ENCODE assay signal across 18 cellular contexts in the genomic region with DNA sequence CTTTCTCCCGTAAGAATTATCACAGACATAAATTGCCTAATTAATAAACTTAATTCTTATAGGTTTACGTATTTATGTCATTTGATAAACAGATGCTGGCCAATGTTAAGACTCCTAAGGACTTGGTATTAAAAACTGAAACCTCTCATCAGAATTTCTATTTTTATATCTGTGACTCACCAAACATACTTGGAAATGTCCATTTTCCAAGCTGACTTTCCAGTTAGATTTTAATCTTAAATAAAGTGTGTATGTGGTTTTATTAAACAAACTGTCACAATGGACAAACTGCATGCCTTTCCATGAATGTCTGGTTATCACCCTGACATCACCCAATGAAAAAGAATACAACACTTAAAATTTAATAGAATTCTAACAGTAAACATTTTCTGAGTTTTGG. TPM values are rescaled to one million over a fixed set of nuclear protein-coding genes. Genes with fewer than 3 reads are reported as not detected.
DNase-seq lines count a peak whose midpoint lies in the region; ATAC-seq and TF ChIP-seq lines count a peak whose summit lies in the region.
"Had no signal": no experiment of that assay in that cellular context is flagged by ENCODE, and none has a peak within 500 bp of the region (broad histone marks: within the 10 kb centered on the region; RNA-seq: fewer than 3 reads in every experiment).

No MANE protein-coding gene starts in this region.

- H3K9me3 Mint-ChIP-seq in HFFc6, result no peaks in the 10 kb centered on the region
- H3K9me3 Mint-ChIP-seq in CD4-positive, alpha-beta T cell, result no peaks in the 10 kb centered on the region

- H3K27ac ChIP-seq in psoas muscle, result peak overlapping the region; percentile 53
- H3K27ac ChIP-seq in CD4-positive, alpha-beta T cell (ENCODE audit: low read depth, low read length), result no peak overlapping the region
- H3K27ac ChIP-seq: SK-N-MC had no signal

- H3K4me1 ChIP-seq in adipocyte (ENCODE audit: control insufficient read depth, insufficient read depth, low read length), result peaks cover 27% of the 10 kb centered on the region
- peaks cover 9% of the 10 kb centered on the region for H3K4me1 ChIP-seq in psoas muscle

- H3K27me3 ChIP-seq in adipocyte (replicated peaks; ENCODE audit: control insufficient read depth, insufficient read depth, low read length) (no peaks in the 10 kb centered on the region), psoas muscle (ENCODE audit: insufficient read depth in 3 of 3, low read length in 2 of 3) (no peaks in the 10 kb centered on the region)
- H3K27me3 ChIP-seq in CD4-positive, alpha-beta T cell (ENCODE audit: control insufficient read depth, insufficient read depth, low read length), result no peaks in the 10 kb centered on the region

- H3K4me3 Mint-ChIP-seq in HFFc6, result no peak overlapping the region
- no peak overlapping the region for H3K4me3 Mint-ChIP-seq in CD4-positive, alpha-beta T cell
- H3K4me3 Mint-ChIP-seq: CD4-positive, CD25-positive, alpha-beta regulatory T cell had no signal

- TF ChIP-seq CTCF in HFFc6 (IDR thresholded peaks at IDR 0.05) (no peak), fibroblast of the aortic adventitia (IDR thresholded peaks at IDR 0.05; ENCODE audit: insufficient read depth, low read length) (no peak), psoas muscle (IDR thresholded peaks at IDR 0.05) (no peak)
- no peak for TF ChIP-seq CTCF in CD4-positive, alpha-beta T cell (IDR thresholded peaks at IDR 0.05)

- H3K9ac ChIP-seq in adipocyte (ENCODE audit: low read length), result no peak overlapping the region

- peaks cover 12% of the 10 kb centered on the region for H3K4me1 Mint-ChIP-seq in HFFc6 (ENCODE audit: low read depth)
- H3K4me1 Mint-ChIP-seq in CD4-positive, alpha-beta T cell (ENCODE audit: low read depth), result peaks cover 4% of the 10 kb centered on the region

- peaks cover 70% of the 10 kb centered on the region for H3K36me3 Mint-ChIP-seq in HFFc6 (ENCODE audit: low read depth)
- peaks cover 88% of the 10 kb centered on the region for H3K36me3 Mint-ChIP-seq in CD4-positive, alpha-beta T cell (ENCODE audit: low read depth)

- H3K4me3 ChIP-seq in adipocyte (ENCODE audit: low read length) (peak overlapping the region; percentile 35), fibroblast of the aortic adventitia (ENCODE audit: low read depth, low read length) (no peak overlapping the region), psoas muscle (no peak overlapping the region)
- H3K4me3 ChIP-seq: SK-N-MC had no signal

- 56 to 74% (median 57%) methylated on average over 2 of the region's 2 CpGs for WGBS in psoas muscle, 3 donors

- peak; percentile 48 for DNase-seq in HFFc6
- no peak for DNase-seq in adipocyte (ENCODE audit: low read depth)
- DNase-seq in fibroblast of the aortic adventitia (ENCODE audit: low read depth), result peak; percentile 54
- no peak for DNase-seq in psoas muscle
- no peak for DNase-seq in CD4-positive, alpha-beta T cell
- DNase-seq in effector CD4-positive, alpha-beta T cell, result no peak
- DNase-seq: Calu3; CD4-positive, CD25-positive, alpha-beta regulatory T cell; Kasumi-1; MV-4-11; NCI-H1436 treated with DMSO at 0.1 percent for 48 hours; NCI-H2081; NCI-H226; NCI-H748 treated with DMSO at 0.1 percent for 48 hours had no signal

- POLR2A ChIA-PET in CD4-positive, alpha-beta T cell (lab: Charles Lee), result no interaction called here

- H3K27ac Mint-ChIP-seq in HFFc6, result peak overlapping the region; percentile 29; the same call in 1 of the 2 replicates
- no peak overlapping the region for H3K27ac Mint-ChIP-seq in CD4-positive, alpha-beta T cell
- H3K27ac Mint-ChIP-seq: CD4-positive, CD25-positive, alpha-beta regulatory T cell had no signal

- ATAC-seq in psoas muscle (peak in 3 of 4 donors; percentile 39 to 75 (median 56)), GM21825 (IDR thresholded peaks at IDR 0.05; ENCODE audit: unreplicated experiment) (no peak), GM18870 (IDR thresholded peaks at IDR 0.05; ENCODE audit: unreplicated experiment) (no peak)
- ATAC-seq in CD4-positive, alpha-beta T cell (ENCODE audit: poor library complexity), result no peak
- ATAC-seq: Right ventricle myocardium inferior had no signal

- CTCF ChIA-PET in CD4-positive, alpha-beta T cell (lab: Charles Lee), result no interaction called here

- H3K9me3 ChIP-seq in adipocyte (ENCODE audit: control insufficient read depth, low read length) (no peaks in the 10 kb centered on the region), psoas muscle (no peaks in the 10 kb centered on the region)
- no peaks in the 10 kb centered on the region for H3K9me3 ChIP-seq in CD4-positive, alpha-beta T cell (ENCODE audit: control insufficient read depth, low read length)

- intact Hi-C loops in psoas muscle (cut with DNase I), result no loop called here
- intact Hi-C loops in CD4-positive, alpha-beta T cell (cut with DNase I, micrococcal nuclease), result no loop called here

- 0 out of 2 replicates have a peak, but pooled peaks cover 2% of the 10 kb centered on the region for H3K27me3 Mint-ChIP-seq in HFFc6 (ENCODE audit: insufficient read depth)
- no peaks in the 10 kb centered on the region for H3K27me3 Mint-ChIP-seq in CD4-positive, alpha-beta T cell
- H3K27me3 Mint-ChIP-seq: CD4-positive, CD25-positive, alpha-beta regulatory T cell had no signal

- H3K36me3 ChIP-seq in adipocyte (ENCODE audit: control insufficient read depth, insufficient read depth, low read length, severe bottlenecking), result peaks cover 80% of the 10 kb centered on the region
- peaks cover 2 to 97% of the 10 kb centered on the region in 2 donors for H3K36me3 ChIP-seq in psoas muscle (ENCODE audit: insufficient read depth in 1 of 2, low read depth in 1 of 2)

RNA-seq across cellular contexts. Expression of a gene that starts 12.6 kb away (rescaled TPM):
- not detected for total RNA-seq in HFFc6 (2021; fragmentation: NEBNext Ultra II Directional; extraction: Animal tissue kit (Norgen Biotek cat#: 25700))
- 0.57 TPM in 1 of 2 replicates, not detected in the other for total RNA-seq in fibroblast of the aortic adventitia (ENCODE audit: low replicate concordance)
- 1 to 10 TPM in 3 of 4 donors, under 1 TPM in 1; 0.66 to 3.0 (median 1.4) TPM for total RNA-seq in psoas muscle
- 1 to 10 TPM in 1 of 3 donors, under 1 TPM in 2; 0.69 to 1.5 (median 0.76) TPM for polyA plus RNA-seq in psoas muscle
- not detected for total RNA-seq in CD4-positive, alpha-beta T cell
- total RNA-seq: Calu3; CD4-positive, CD25-positive, alpha-beta regulatory T cell had no signal
- polyA plus RNA-seq: CD4-positive, CD25-positive, alpha-beta regulatory T cell had no signal

RNA-seq across cellular contexts. Expression of a gene that starts 24.1 kb away (rescaled TPM):
- 10 to 100 TPM in 2 of 6 experiments, 1 to 10 TPM in 4; 8.5 to 11.7 (median 8.8) TPM for total RNA-seq in HFFc6 (2021; fragmentation: NEBNext Ultra II Directional; extraction: Animal tissue kit (Norgen Biotek cat#: 25700))
- 30.8 and 36.0 TPM in 2 replicates for total RNA-seq in fibroblast of the aortic adventitia (ENCODE audit: low replicate concordance)
- total RNA-seq in psoas muscle, result 10 to 100 TPM; 15.1 to 31.5 (median 17.8) TPM
- polyA plus RNA-seq in psoas muscle, result 10 to 100 TPM in 2 of 3 donors, 1 to 10 TPM in 1; 4.9 to 13.8 (median 13.7) TPM
- 100 to 1,000 TPM; 109 to 123 TPM for total RNA-seq in CD4-positive, alpha-beta T cell

Comparison
In these comparisons a context has a peak if more than half of its experiments do, and no peak if none do; other contexts are left out.
1. DNase-seq: peak in HFFc6 (single experiment) and fibroblast of the aortic adventitia (single experiment); none in adipocyte (single experiment), psoas muscle (0 of 2), CD4-positive, alpha-beta T cell (0 of 10) and effector CD4-positive, alpha-beta T cell (single experiment).
2. ATAC-seq: peak in psoas muscle (3 of 4); none in GM21825 (single experiment), GM18870 (single experiment) and CD4-positive, alpha-beta T cell (single experiment).